1 cellular context compared by ENCODE assay signal in genomic region chr1:182299054-182299727, GRCh38.
TF ChIP-seq lines count a peak whose summit lies in the region.
"Not testable (repeated sequence)": the region's sequence is repeated elsewhere in the genome, so short reads cannot be mapped to it uniquely, and the experiment has no call there.

No MANE protein-coding gene starts in this region.

TF ChIP-seq in K562, 482 proteins besides CTCF, POLR2A, EP300 and RAD21:
- TF ChIP-seq ZNF311 (CRISPR knock-in tag; IDR thresholded peaks at IDR 0.05), result 0 out of 2 replicates have a peak, but pooled peaks have one; percentile 11
- TF ChIP-seq ZBTB9 (CRISPR knock-in tag; IDR thresholded peaks at IDR 0.05), result peak; percentile 47; the same call in 1 of the 2 replicates
- TF ChIP-seq ARID4B (CRISPR knock-in tag; IDR thresholded peaks at IDR 0.05), result 0 out of 2 replicates have a peak, but pooled peaks have one; percentile 3
- peak; percentile 88 for TF ChIP-seq DMBX1 (CRISPR knock-in tag; IDR thresholded peaks at IDR 0.05; ENCODE audit: borderline replicate concordance)
- TF ChIP-seq DDX20 (tag; IDR thresholded peaks at IDR 0.05; ENCODE audit: low read depth), result 0 out of 2 replicates have a peak, but pooled peaks have one; percentile 3
- TF ChIP-seq GABPA (tag; conservative IDR thresholded peaks at IDR 0.05; ENCODE audit: low read depth), result peak; percentile 10; the same call in 1 of the 2 replicates
- TF ChIP-seq CREB3 (tag; conservative IDR thresholded peaks at IDR 0.05; ENCODE audit: low read depth), result 0 out of 2 replicates have a peak, but pooled peaks have one; percentile 37
- TF ChIP-seq ZNF740, ID3, NR4A1 (CRISPR knock-in tag; IDR thresholded peaks at IDR 0.05): not testable (repeated sequence)
- TF ChIP-seq ZNF740 (tag; IDR thresholded peaks at IDR 0.05), result 0 out of 4 replicates have a peak, but pooled peaks of 1 of the 2 experiments have one; percentile 42
- peak; percentile 73 for TF ChIP-seq ZNF592 (IDR thresholded peaks at IDR 0.05)
- TF ChIP-seq MECOM (CRISPR knock-in tag; IDR thresholded peaks at IDR 0.05), result peak; percentile 53; the same call in 1 of the 2 replicates
- TF ChIP-seq MLLT1 (IDR thresholded peaks at IDR 0.05), result peak in 1 of 2 experiments; percentile 87; a peak in 2 of 4 replicates
- TF ChIP-seq ZBTB17 (CRISPR knock-in tag; IDR thresholded peaks at IDR 0.05), result peak; percentile 58; the same call in 1 of the 2 replicates
- 0 out of 2 replicates have a peak, but pooled peaks have one; percentile 48 for TF ChIP-seq ZNF668 (CRISPR knock-in tag; IDR thresholded peaks at IDR 0.05)
- TF ChIP-seq GTF2A2 (tag; IDR thresholded peaks at IDR 0.05), result peak; percentile 64; the same call in 1 of the 2 replicates
- peak; percentile 58 for TF ChIP-seq TCF15 (CRISPR knock-in tag; IDR thresholded peaks at IDR 0.05)
- TF ChIP-seq PTTG1 (tag; IDR thresholded peaks at IDR 0.05; ENCODE audit: low read depth), result peak; percentile 45; the same call in 1 of the 2 replicates
- 0 out of 2 replicates have a peak, but pooled peaks have one; percentile 11 for TF ChIP-seq KAT7 (CRISPR knock-in tag; IDR thresholded peaks at IDR 0.05; ENCODE audit: borderline replicate concordance)
- 0 out of 2 replicates have a peak, but pooled peaks have one; percentile 14 for TF ChIP-seq IFI16 (CRISPR knock-in tag; IDR thresholded peaks at IDR 0.05)
- TF ChIP-seq ID3 (tag; IDR thresholded peaks at IDR 0.05), result peak; percentile 83
- TF ChIP-seq ZNF398 (CRISPR knock-in tag; IDR thresholded peaks at IDR 0.05), result 0 out of 2 replicates have a peak, but pooled peaks have one; percentile 33
- peak; percentile 41 for TF ChIP-seq SMAD4 (CRISPR knock-in tag; conservative IDR thresholded peaks at IDR 0.05)
- 0 out of 2 replicates have a peak, but pooled peaks have one; percentile 5 for TF ChIP-seq NFXL1 (CRISPR knock-in tag; IDR thresholded peaks at IDR 0.05)
- TF ChIP-seq RBFOX2 (IDR thresholded peaks at IDR 0.05; ENCODE audit: low read depth, low read length), result peak; percentile 62
- 0 out of 2 replicates have a peak, but pooled peaks have one; percentile 46 for TF ChIP-seq ZNF12 (CRISPR knock-in tag; IDR thresholded peaks at IDR 0.05)
- TF ChIP-seq NR4A1 (tag; IDR thresholded peaks at IDR 0.05), result peak; percentile 91
TF ChIP-seq in K562: peak in this region for 25; not testable (repeated sequence) for 457.
